32 cellular contexts compared by ENCODE assay signal in the genomic region with DNA sequence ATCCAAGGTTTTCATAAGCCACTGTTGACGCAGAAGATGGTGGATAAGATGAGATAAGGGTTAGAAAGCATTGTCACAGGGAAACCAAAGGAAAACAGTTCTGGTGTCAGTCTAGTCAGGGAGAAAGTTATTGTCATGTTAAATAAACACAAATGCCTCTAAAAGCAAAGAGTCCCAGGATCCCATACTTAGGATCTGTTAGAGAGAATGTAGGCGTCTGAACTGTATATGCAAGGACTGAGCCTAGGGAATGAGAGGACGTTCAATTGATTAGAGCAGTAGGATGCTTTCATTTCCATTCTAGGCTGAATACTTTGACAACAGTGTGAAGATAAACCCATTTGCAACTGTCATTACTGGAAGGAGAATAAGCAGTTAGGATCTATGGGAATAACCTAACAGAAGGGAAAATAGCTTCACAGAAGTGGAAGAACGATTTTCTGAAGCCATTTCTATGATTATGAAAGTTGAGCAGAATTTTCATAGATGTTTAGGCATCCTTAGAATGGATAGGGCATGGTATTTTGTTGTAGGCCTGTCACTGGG.
"Had no signal": no experiment of that assay in that cellular context is flagged by ENCODE, and none has a peak within 500 bp of the region (broad histone marks: within the 10 kb centered on the region; RNA-seq: fewer than 3 reads in every experiment).

No MANE protein-coding gene starts in this region.

- H3K4me1 ChIP-seq: adrenal gland, breast epithelium, Peyer's patch had no signal

- H3K4me1 Mint-ChIP-seq: activated CD4-positive, alpha-beta T cell treated with anti-CD3 and anti-CD28 coated beads, Interleukin-2, amount 10 ng/mL, durations not matched to agents 24 days and 14 days had no signal

- H3K36me3 ChIP-seq: adrenal gland, breast epithelium, MG63, Peyer's patch, WERI-Rb-1 had no signal

- DNase-seq: activated CD4-positive, alpha-beta T cell treated with anti-CD3 and anti-CD28 coated beads, Interleukin-2, amount 10 ng/mL, durations not matched to agents 24 days and 14 days; activated CD4-positive, alpha-beta T cell treated with anti-CD3 and anti-CD28 coated beads, Interleukin-2, amount 50 U/mL, for 4 hours; activated CD8-positive, alpha-beta T cell treated with anti-CD3 and anti-CD28 coated beads for 36 hours; activated gamma-delta T cell treated with Interleukin-2 at 50 U/mL for 16 hours; activated naive CD4-positive, alpha-beta T cell treated with anti-CD3 and anti-CD28 coated beads for 36 hours; activated T-cell treated with anti-CD3 and anti-CD28 coated beads, Interleukin-2, amount 50 U/mL, for 24 hours; adrenal gland; body of pancreas; Kasumi-1; KG1; MG63; NCI-H1048; NCI-H1105 treated with DMSO at 0.1 percent for 48 hours; NCI-H1436; NCI-H1694; NCI-H1930; NCI-H2081 treated with DMSO at 0.1 percent for 48 hours; NCI-H345; NCI-H524 treated with DMSO at 0.1 percent for 48 hours; PC-3; Peyer's patch; RPMI8226; SIG-M5; SW 1271; T-helper 1 cell; T-helper 2 cell; T-helper 9 cell; WERI-Rb-1 had no signal

- H3K27ac ChIP-seq: adrenal gland, body of pancreas, breast epithelium, Peyer's patch, WERI-Rb-1 had no signal

- ATAC-seq: activated CD8-positive, alpha-beta T cell treated with anti-CD3 and anti-CD28 coated beads for 36 hours; activated naive CD4-positive, alpha-beta T cell treated with anti-CD3 and anti-CD28 coated beads, Interleukin-2, amount 50 U/mL, for 72 hours; body of pancreas; PC-3; SK-N-SH treated with all-trans-retinoic acid at 6 μM for 48 hours had no signal

- H3K9me3 ChIP-seq: adrenal gland, body of pancreas, breast epithelium, MG63, Peyer's patch had no signal

- H3K27me3 ChIP-seq: adrenal gland, body of pancreas, breast epithelium, MG63, Peyer's patch had no signal

- H3K27ac Mint-ChIP-seq: activated CD4-positive, alpha-beta T cell treated with anti-CD3 and anti-CD28 coated beads, Interleukin-2, amount 10 ng/mL, durations not matched to agents 24 days and 14 days; activated CD8-positive, alpha-beta T cell treated with anti-CD3 and anti-CD28 coated beads for 36 hours; activated naive CD4-positive, alpha-beta T cell treated with anti-CD3 and anti-CD28 coated beads for 36 hours; activated naive CD4-positive, alpha-beta T cell treated with anti-CD3 and anti-CD28 coated beads, Interleukin-2, amount 50 U/mL, for 72 hours; activated T-cell treated with anti-CD3 and anti-CD28 coated beads, Interleukin-2, amount 50 U/mL, for 24 hours; activated T-helper 2 cell treated with anti-CD3 and anti-CD28 coated beads, Interferon-gamma antibody, Interleukin-2, Interleukin-4, amounts not matched to agents 10 μg/mL and 5 μg/mL and 100 μg/mL, durations not matched to agents 14 hours and 24 hours and 36 hours had no signal

- H3K27me3 Mint-ChIP-seq: activated CD4-positive, alpha-beta T cell treated with anti-CD3 and anti-CD28 coated beads, Interleukin-2, amount 10 ng/mL, durations not matched to agents 24 days and 14 days; activated CD8-positive, alpha-beta T cell treated with anti-CD3 and anti-CD28 coated beads for 36 hours; activated T-cell treated with anti-CD3 and anti-CD28 coated beads, Interleukin-2, amount 50 U/mL, for 24 hours had no signal

- H3K4me3 ChIP-seq: adrenal gland, body of pancreas, breast epithelium, MG63, Peyer's patch had no signal

- H3K4me3 Mint-ChIP-seq: activated CD4-positive, alpha-beta T cell treated with anti-CD3 and anti-CD28 coated beads, Interleukin-2, amount 10 ng/mL, durations not matched to agents 24 days and 14 days; activated CD8-positive, alpha-beta T cell treated with anti-CD3 and anti-CD28 coated beads for 36 hours; activated naive CD4-positive, alpha-beta T cell treated with anti-CD3 and anti-CD28 coated beads for 36 hours; activated T-cell treated with anti-CD3 and anti-CD28 coated beads, Interleukin-2, amount 50 U/mL, for 24 hours had no signal
